14 cellular contexts compared by ENCODE assay signal in genomic region chr9:76605271-76605670, GRCh38.
DNase-seq lines count a peak whose midpoint lies in the region; ATAC-seq and TF ChIP-seq lines count a peak whose summit lies in the region.
"Had no signal": no experiment of that assay in that cellular context is flagged by ENCODE, and none has a peak within 500 bp of the region (broad histone marks: within the 10 kb centered on the region; RNA-seq: fewer than 3 reads in every experiment).

No MANE protein-coding gene starts in this region.

- CTCF ChIA-PET in activated B cell treated with CpG ODN at 0.5 μM for 24 hours (lab: Charles Lee), result no interaction called here
- CTCF ChIA-PET in CD4-positive, alpha-beta T cell (lab: Charles Lee), result no interaction called here

- H3K9me3 Mint-ChIP-seq in activated B cell treated with CpG ODN at 0.5 μM for 24 hours, result no peaks in the 10 kb centered on the region
- no peaks in the 10 kb centered on the region for H3K9me3 Mint-ChIP-seq in CD4-positive, alpha-beta T cell
- no peaks in the 10 kb centered on the region for H3K9me3 Mint-ChIP-seq in activated T-helper 17 cell treated with anti-CD3 and anti-CD28 coated beads, Interleukin-2, amount 50 U/mL, for 72 hours

- H3K27ac ChIP-seq in CD4-positive, alpha-beta T cell (ENCODE audit: low read depth, low read length), result no peak overlapping the region
- H3K27ac ChIP-seq: esophagus squamous epithelium, VCaP had no signal

- POLR2A ChIA-PET in activated B cell treated with CpG ODN at 0.5 μM for 24 hours (lab: Charles Lee), result no interaction called here
- POLR2A ChIA-PET in CD4-positive, alpha-beta T cell (lab: Charles Lee), result no interaction called here

- no peak overlapping the region for H3K4me3 Mint-ChIP-seq in activated B cell treated with CpG ODN at 0.5 μM for 24 hours
- H3K4me3 Mint-ChIP-seq in CD4-positive, alpha-beta T cell, result no peak overlapping the region
- H3K4me3 Mint-ChIP-seq in activated T-helper 17 cell treated with anti-CD3 and anti-CD28 coated beads, Interleukin-2, amount 50 U/mL, for 72 hours, result no peak overlapping the region

- H3K36me3 Mint-ChIP-seq in activated B cell treated with CpG ODN at 0.5 μM for 24 hours (ENCODE audit: low read depth), result no peaks in the 10 kb centered on the region
- no peaks in the 10 kb centered on the region for H3K36me3 Mint-ChIP-seq in CD4-positive, alpha-beta T cell (ENCODE audit: low read depth)
- no peaks in the 10 kb centered on the region for H3K36me3 Mint-ChIP-seq in activated T-helper 17 cell treated with anti-CD3 and anti-CD28 coated beads, Interleukin-2, amount 50 U/mL, for 72 hours (ENCODE audit: low read depth)

- intact Hi-C loops in activated B cell treated with CpG ODN at 0.5 μM for 24 hours (cut with micrococcal nuclease), result loop anchor here (1.0 to 5.0 kb wide), 2 partner anchors 29 to 37 kb away; no protein-coding TSS in a partner anchor
- intact Hi-C loops in CD4-positive, alpha-beta T cell (cut with DNase I, micrococcal nuclease), result no loop called here

- DNase-seq in activated B cell treated with CpG ODN at 0.5 μM for 24 hours, result no peak
- DNase-seq in HuH-7 (ENCODE audit: low spot score), result no peak
- no peak for DNase-seq in CD4-positive, alpha-beta T cell
- no peak for DNase-seq in SHP77 (lab: John Stamatoyannopoulos, UW)
- DNase-seq: activated gamma-delta T cell; esophagus squamous epithelium; NCI-H146; PC-3; stimulated activated CD4-positive, alpha-beta T cell treated with anti-CD3 and anti-CD28 coated beads, Interleukin-12 subunit alpha, Interleukin-12 subunit beta, amount 100 ng/mL, for 4 hours had no signal

- H3K27me3 Mint-ChIP-seq in activated B cell treated with CpG ODN at 0.5 μM for 24 hours, result no peaks in the 10 kb centered on the region
- peaks cover 11% of the 10 kb centered on the region for H3K27me3 Mint-ChIP-seq in CD4-positive, alpha-beta T cell
- H3K27me3 Mint-ChIP-seq in activated T-helper 17 cell treated with anti-CD3 and anti-CD28 coated beads, Interleukin-2, amount 50 U/mL, for 72 hours, result peaks cover 4% of the 10 kb centered on the region

- no peak overlapping the region for H3K27ac Mint-ChIP-seq in activated B cell treated with CpG ODN at 0.5 μM for 24 hours
- H3K27ac Mint-ChIP-seq in CD4-positive, alpha-beta T cell, result no peak overlapping the region
- no peak overlapping the region for H3K27ac Mint-ChIP-seq in activated T-helper 17 cell treated with anti-CD3 and anti-CD28 coated beads, Interleukin-2, amount 50 U/mL, for 72 hours

- ATAC-seq in GM18867 (IDR thresholded peaks at IDR 0.05; ENCODE audit: unreplicated experiment) (peak; percentile 93), GM21529 (IDR thresholded peaks at IDR 0.05; ENCODE audit: unreplicated experiment) (peak; percentile 92), HG03139 (IDR thresholded peaks at IDR 0.05; ENCODE audit: unreplicated experiment) (peak; percentile 89), activated B cell treated with CpG ODN at 0.5 μM for 24 hours (ENCODE audit: low read depth) (peak; percentile 83)
- ATAC-seq in CD4-positive, alpha-beta T cell (ENCODE audit: poor library complexity), result no peak
- no peak for ATAC-seq in activated T-helper 17 cell treated with anti-CD3 and anti-CD28 coated beads, Interleukin-2, amount 50 U/mL, for 72 hours (replicated peaks)
- ATAC-seq: PC-3 had no signal

- H3K4me1 Mint-ChIP-seq in activated B cell treated with CpG ODN at 0.5 μM for 24 hours, result peaks cover 30% of the 10 kb centered on the region
- H3K4me1 Mint-ChIP-seq in CD4-positive, alpha-beta T cell (ENCODE audit: low read depth), result no peaks in the 10 kb centered on the region
- H3K4me1 Mint-ChIP-seq in activated T-helper 17 cell treated with anti-CD3 and anti-CD28 coated beads, Interleukin-2, amount 50 U/mL, for 72 hours, result peaks cover 5% of the 10 kb centered on the region

- no peaks in the 10 kb centered on the region for H3K9me3 ChIP-seq in CD4-positive, alpha-beta T cell (ENCODE audit: control insufficient read depth, low read length)
- H3K9me3 ChIP-seq: esophagus squamous epithelium had no signal

- H3K27me3 ChIP-seq in CD4-positive, alpha-beta T cell (ENCODE audit: control insufficient read depth, insufficient read depth, low read length), result no peaks in the 10 kb centered on the region

- no peak for TF ChIP-seq CTCF in activated B cell treated with CpG ODN at 0.5 μM for 24 hours (IDR thresholded peaks at IDR 0.05)
- TF ChIP-seq CTCF in CD4-positive, alpha-beta T cell (IDR thresholded peaks at IDR 0.05), result no peak

Comparison
In these comparisons a context has a peak if more than half of its experiments do, and no peak if none do; other contexts are left out.
1. ATAC-seq: peak in GM18867 (single experiment), GM21529 (single experiment), HG03139 (single experiment) and activated B cell treated with CpG ODN at 0.5 μM for 24 hours (single experiment); none in CD4-positive, alpha-beta T cell (single experiment) and activated T-helper 17 cell treated with anti-CD3 and anti-CD28 coated beads, Interleukin-2, amount 50 U/mL, for 72 hours (single experiment).